Comparison of ENCODE assay signal across 1 cellular context in the genomic region with DNA sequence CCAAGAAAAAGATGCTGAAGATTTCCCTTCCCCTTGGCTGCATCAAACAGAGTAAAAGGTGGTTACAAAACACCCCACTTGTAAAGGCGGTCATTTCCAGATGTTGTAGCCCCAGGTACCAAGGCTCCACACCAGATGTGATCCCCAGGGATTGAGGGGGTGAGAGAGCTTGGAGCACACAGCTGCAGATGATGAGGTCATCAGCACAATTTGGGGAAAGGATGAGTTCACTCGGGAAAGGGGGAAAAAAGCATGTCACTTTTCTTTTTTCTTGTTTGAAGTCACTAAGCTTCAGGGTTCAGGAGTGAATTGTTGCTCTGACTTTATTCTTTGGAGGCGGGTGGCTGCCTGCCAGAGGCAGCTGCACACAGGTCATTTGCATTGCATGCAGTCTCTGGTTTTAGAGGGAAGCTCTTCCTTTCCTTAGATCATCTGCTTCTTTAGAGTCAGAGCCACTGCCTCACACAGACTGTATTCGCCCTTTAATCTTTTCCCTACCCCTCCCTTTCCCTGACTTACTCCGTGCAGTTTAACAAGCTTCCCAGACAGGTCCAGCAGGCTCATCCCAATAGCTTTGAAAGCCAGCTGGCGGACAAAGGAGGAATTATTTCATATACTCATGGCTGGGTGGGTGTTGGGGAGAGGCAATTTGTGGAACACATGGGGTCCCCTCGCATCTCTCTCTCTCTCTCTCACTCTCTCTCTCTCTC.
A peak's percentile ranks its signal among the peaks of the same experiment; 100 is the strongest.
TF ChIP-seq lines count a peak whose summit lies in the region.

No MANE protein-coding gene starts in this region.

TF ChIP-seq in H1, 55 proteins besides CTCF, POLR2A, EP300 and RAD21:
- 0 out of 2 replicates have a peak, but pooled peaks have one; percentile 50 for TF ChIP-seq JUND (IDR thresholded peaks at IDR 0.05; ENCODE audit: low read length)
- no peak for TF ChIP-seq YY1 (IDR thresholded peaks at IDR 0.05; ENCODE audit: low read depth, low read length)
- no peak for TF ChIP-seq RNF2 (IDR thresholded peaks at IDR 0.05; ENCODE audit: borderline replicate concordance, low read depth, low read length, missing control alignments, poor library complexity, severe bottlenecking)
TF ChIP-seq in H1: peak in this region for 1.
